17 cellular contexts compared by ENCODE assay signal in the genomic region with DNA sequence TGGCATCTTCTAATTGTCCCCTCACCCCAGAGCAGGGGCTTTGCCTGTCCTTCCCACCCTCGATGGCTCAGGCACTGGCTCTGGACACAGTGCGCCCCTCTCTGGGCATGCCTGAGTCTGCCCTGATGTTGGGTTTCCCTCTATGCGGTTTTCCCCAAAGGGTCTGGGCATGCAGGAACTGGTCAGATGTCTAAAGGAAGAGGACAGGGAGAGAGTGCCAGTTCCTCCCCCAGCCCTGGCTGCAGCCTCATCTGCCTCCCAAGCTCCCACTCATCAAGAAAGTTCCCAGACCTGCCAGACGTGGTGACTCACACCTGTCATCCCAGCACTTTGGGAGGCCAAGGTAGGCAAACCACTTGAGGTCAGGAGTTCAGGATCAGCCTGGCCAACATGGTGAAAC. TPM values are rescaled to one million over a fixed set of nuclear protein-coding genes. Genes with fewer than 3 reads are reported as not detected.
DNase-seq lines count a peak whose midpoint lies in the region; ATAC-seq and TF ChIP-seq lines count a peak whose summit lies in the region.
"Had no signal": no experiment of that assay in that cellular context is flagged by ENCODE, and none has a peak within 500 bp of the region (broad histone marks: within the 10 kb centered on the region; RNA-seq: fewer than 3 reads in every experiment).

No MANE protein-coding gene starts in this region.

- H3K9me3 ChIP-seq in SK-N-SH (no peaks in the 10 kb centered on the region), upper lobe of left lung (no peaks in the 10 kb centered on the region)
- H3K9me3 ChIP-seq: left lung, spleen, thyroid gland had no signal

- H3K36me3 ChIP-seq in SK-N-SH (replicated peaks in 1 of 2; ENCODE audit: control insufficient read depth in 1 of 2, insufficient read depth in 2 of 2, low read length in 1 of 2) (no peaks in the 10 kb centered on the region), upper lobe of left lung (no peaks in the 10 kb centered on the region)
- H3K36me3 ChIP-seq: left lung, thyroid gland had no signal

- TF ChIP-seq RAD21 in SK-N-SH (IDR thresholded peaks at IDR 0.05; ENCODE audit: low read length), result no peak

- ATAC-seq in SK-N-SH treated with all-trans-retinoic acid at 6 μM for 48 hours, result no peak
- peak; percentile 54 for ATAC-seq in foreskin keratinocyte
- ATAC-seq in upper lobe of left lung (ENCODE audit: low FRiP score in 2 of 2), result no peak
- ATAC-seq: activated CD4-positive, alpha-beta T cell treated with anti-CD3 and anti-CD28 coated beads for 36 hours; left lung had no signal

- H4K20me1 ChIP-seq in SK-N-SH (ENCODE audit: insufficient read depth), result no peaks in the 10 kb centered on the region

- H3K27me3 ChIP-seq in SK-N-SH (ENCODE audit: insufficient read depth) (peaks cover 26% of the 10 kb centered on the region), foreskin keratinocyte (peaks cover 5% of the 10 kb centered on the region), upper lobe of left lung (no peaks in the 10 kb centered on the region)
- H3K27me3 ChIP-seq: spleen, thyroid gland had no signal

- peaks cover 0 to 6% of the 10 kb centered on the region in 2 experiments; a peak in 1 of 4 replicates for H3K4me1 ChIP-seq in SK-N-SH (ENCODE audit: control insufficient read depth in 1 of 2, insufficient read depth in 2 of 2, low read depth in 1 of 2, low read length in 1 of 2)
- peaks cover 3% of the 10 kb centered on the region for H3K4me1 ChIP-seq in foreskin keratinocyte
- peaks cover 3 to 14% (median 11%) of the 10 kb centered on the region in 4 donors for H3K4me1 ChIP-seq in upper lobe of left lung
- H3K4me1 ChIP-seq: thyroid gland had no signal

- no peaks in the 10 kb centered on the region for H3K79me2 ChIP-seq in SK-N-SH (ENCODE audit: insufficient read depth)

- TF ChIP-seq CTCF in SK-N-SH (IDR thresholded peaks at IDR 0.05), result no peak
- TF ChIP-seq CTCF in foreskin keratinocyte (conservative IDR thresholded peaks at IDR 0.05), result peak; percentile 60
- TF ChIP-seq CTCF in upper lobe of left lung (IDR thresholded peaks at IDR 0.05), result no peak

- no peak for DNase-seq in SK-N-SH
- peak; percentile 16 for DNase-seq in RKO (ENCODE audit: low spot score)
- DNase-seq in foreskin keratinocyte, result peak; percentile 85 to 96
- no peak for DNase-seq in upper lobe of left lung
- DNase-seq in HT-29 (ENCODE audit: low spot score), result no peak
- DNase-seq in dedifferentiated amniotic fluid mesenchymal stem cell (ENCODE audit: extremely low spot score), result no peak
- DNase-seq in activated T-cell treated with anti-CD3 and anti-CD28 coated beads, Interleukin-2, amount 50 U/mL, for 1 hour, result no peak
- DNase-seq: activated CD4-positive, alpha-beta T cell treated with anti-CD3 and anti-CD28 coated beads for 36 hours; activated gamma-delta T cell treated with Interleukin-2 at 50 U/mL for 16 hours; aorta; left lung; posterior cingulate gyrus; SIG-M5; spleen; thyroid gland had no signal

- H2AFZ ChIP-seq in SK-N-SH (ENCODE audit: low read depth), result no peak overlapping the region

- CTCF ChIA-PET in SK-N-SH (lab: Yijun Ruan, JAX), result interaction anchor here (0.9 kb wide), 1 partner anchor 21 kb away, joined by 3 read pairs; no protein-coding TSS in a partner anchor

- H3K27ac ChIP-seq in SK-N-SH (ENCODE audit: low read depth in 2 of 2, low read length in 1 of 2) (no peak overlapping the region), foreskin keratinocyte (no peak overlapping the region), upper lobe of left lung (peak overlapping the region; percentile 23 to 64 (median 27))
- H3K27ac ChIP-seq: 22Rv1, left lung, spleen, thyroid gland had no signal

- H3K9ac ChIP-seq in SK-N-SH, result no peak overlapping the region

- no peak for TF ChIP-seq POLR2A in upper lobe of left lung (IDR thresholded peaks at IDR 0.05)

- no peak for TF ChIP-seq EP300 in SK-N-SH (IDR thresholded peaks at IDR 0.05; ENCODE audit: borderline replicate concordance in 1 of 2, low read depth in 1 of 2, low read length in 1 of 2)
- no peak for TF ChIP-seq EP300 in upper lobe of left lung (IDR thresholded peaks at IDR 0.05)

- POLR2A ChIA-PET in SK-N-SH (lab: Yijun Ruan, JAX), result no interaction called here

- no peaks in the 10 kb centered on the region for H3K9me2 ChIP-seq in SK-N-SH

- no peaks in the 10 kb centered on the region for H3F3A ChIP-seq in SK-N-SH (replicated peaks; ENCODE audit: insufficient read depth)

- H3K4me2 ChIP-seq in SK-N-SH, result no peak overlapping the region

- H3K4me3 ChIP-seq in SK-N-SH (ENCODE audit: low read depth in 2 of 2, low read length in 1 of 2) (no peak overlapping the region), upper lobe of left lung (no peak overlapping the region)
- H3K4me3 ChIP-seq: left lung, spleen, thyroid gland had no signal

- WGBS in SK-N-SH (ENCODE audit: low lambda C conversion rate), result 50% methylated on average over 4 of the region's 4 CpGs
- WGBS in upper lobe of left lung, 2 donors, result 72 to 80% methylated on average over 3 to 4 of the region's 4 CpGs

TF ChIP-seq in SK-N-SH treated with all-trans-retinoic acid at 6 μM for 48 hours, 23 proteins besides CTCF, POLR2A, EP300 and RAD21 (continues in another document):
- TF ChIP-seq RARB (CRISPR knock-in tag; IDR thresholded peaks at IDR 0.05) (no peak), PPARA (CRISPR knock-in tag; IDR thresholded peaks at IDR 0.05; ENCODE audit: borderline replicate concordance) (no peak)
- TF ChIP-seq, protein P1, sequence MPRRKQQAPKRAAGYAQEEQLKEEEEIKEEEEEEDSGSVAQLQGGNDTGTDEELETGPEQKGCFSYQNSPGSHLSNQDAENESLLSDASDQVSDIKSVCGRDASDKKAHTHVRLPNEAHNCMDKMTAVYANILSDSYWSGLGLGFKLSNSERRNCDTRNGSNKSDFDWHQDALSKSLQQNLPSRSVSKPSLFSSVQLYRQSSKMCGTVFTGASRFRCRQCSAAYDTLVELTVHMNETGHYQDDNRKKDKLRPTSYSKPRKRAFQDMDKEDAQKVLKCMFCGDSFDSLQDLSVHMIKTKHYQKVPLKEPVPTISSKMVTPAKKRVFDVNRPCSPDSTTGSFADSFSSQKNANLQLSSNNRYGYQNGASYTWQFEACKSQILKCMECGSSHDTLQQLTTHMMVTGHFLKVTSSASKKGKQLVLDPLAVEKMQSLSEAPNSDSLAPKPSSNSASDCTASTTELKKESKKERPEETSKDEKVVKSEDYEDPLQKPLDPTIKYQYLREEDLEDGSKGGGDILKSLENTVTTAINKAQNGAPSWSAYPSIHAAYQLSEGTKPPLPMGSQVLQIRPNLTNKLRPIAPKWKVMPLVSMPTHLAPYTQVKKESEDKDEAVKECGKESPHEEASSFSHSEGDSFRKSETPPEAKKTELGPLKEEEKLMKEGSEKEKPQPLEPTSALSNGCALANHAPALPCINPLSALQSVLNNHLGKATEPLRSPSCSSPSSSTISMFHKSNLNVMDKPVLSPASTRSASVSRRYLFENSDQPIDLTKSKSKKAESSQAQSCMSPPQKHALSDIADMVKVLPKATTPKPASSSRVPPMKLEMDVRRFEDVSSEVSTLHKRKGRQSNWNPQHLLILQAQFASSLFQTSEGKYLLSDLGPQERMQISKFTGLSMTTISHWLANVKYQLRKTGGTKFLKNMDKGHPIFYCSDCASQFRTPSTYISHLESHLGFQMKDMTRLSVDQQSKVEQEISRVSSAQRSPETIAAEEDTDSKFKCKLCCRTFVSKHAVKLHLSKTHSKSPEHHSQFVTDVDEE (CRISPR knock-in tag; IDR thresholded peaks at IDR 0.05), result no peak

TF ChIP-seq in SK-N-SH, 30 proteins besides CTCF, POLR2A, EP300 and RAD21 (continues in another document):
- TF ChIP-seq, protein P2, sequence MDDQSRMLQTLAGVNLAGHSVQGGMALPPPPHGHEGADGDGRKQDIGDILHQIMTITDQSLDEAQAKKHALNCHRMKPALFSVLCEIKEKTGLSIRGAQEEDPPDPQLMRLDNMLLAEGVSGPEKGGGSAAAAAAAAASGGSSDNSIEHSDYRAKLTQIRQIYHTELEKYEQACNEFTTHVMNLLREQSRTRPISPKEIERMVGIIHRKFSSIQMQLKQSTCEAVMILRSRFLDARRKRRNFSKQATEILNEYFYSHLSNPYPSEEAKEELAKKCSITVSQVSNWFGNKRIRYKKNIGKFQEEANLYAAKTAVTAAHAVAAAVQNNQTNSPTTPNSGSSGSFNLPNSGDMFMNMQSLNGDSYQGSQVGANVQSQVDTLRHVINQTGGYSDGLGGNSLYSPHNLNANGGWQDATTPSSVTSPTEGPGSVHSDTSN (IDR thresholded peaks at IDR 0.05), result no peak
- TF ChIP-seq TAF1 (IDR thresholded peaks at IDR 0.05; ENCODE audit: borderline replicate concordance, low read depth, low read length), result no peak
- TF ChIP-seq RFX5 (IDR thresholded peaks at IDR 0.05; ENCODE audit: low read length), result no peak
- no peak for TF ChIP-seq NRF1 (IDR thresholded peaks at IDR 0.05; ENCODE audit: low read depth, low read length)

RNA-seq across cellular contexts. Expression of gene PABPN1L, which starts 41.3 kb away (rescaled TPM):
- polyA plus RNA-seq in SK-N-SH (2012; rRNA removed) (not detected in 2 replicates), foreskin keratinocyte (not detected in 2 replicates)
- polyA plus RNA-seq in SK-N-SH (2012; cell fraction: cytosol; rRNA removed), result not detected in 2 replicates
- polyA plus RNA-seq in SK-N-SH (2012; cell fraction: nucleus; rRNA removed), result not detected in 2 replicates
- total RNA-seq in foreskin keratinocyte (not detected in 2 replicates), upper lobe of left lung (under 1 TPM in 1 of 6 donors, not detected in 5; 0.20 TPM)
- not detected in 2 replicates for total RNA-seq in HT-29 (2014; rRNA removed; shearing (Covaris generic))
- total RNA-seq: activated CD4-positive, alpha-beta T cell treated with anti-CD3 and anti-CD28 coated beads for 36 hours; aorta; left lung; thyroid gland had no signal
- polyA plus RNA-seq: aorta had no signal

RNA-seq across cellular contexts. Expression of gene TRAPPC2L, which starts 50.8 kb away (rescaled TPM):
- polyA plus RNA-seq in SK-N-SH (2012; rRNA removed), result 73.9 and 74.4 TPM in 2 replicates
- 52.1 and 63.3 TPM in 2 replicates for polyA plus RNA-seq in SK-N-SH (2012; cell fraction: cytosol; rRNA removed)
- 68.2 and 74.9 TPM in 2 replicates for polyA plus RNA-seq in SK-N-SH (2012; cell fraction: nucleus; rRNA removed)
- 61.8 and 62.2 TPM in 2 replicates for total RNA-seq in foreskin keratinocyte
- 105 and 118 TPM in 2 replicates for polyA plus RNA-seq in foreskin keratinocyte
- total RNA-seq in upper lobe of left lung, result 10 to 100 TPM; 10.9 to 62.5 (median 32.4) TPM
- 120 and 125 TPM in 2 replicates for total RNA-seq in HT-29 (2014; rRNA removed; shearing (Covaris generic))

RNA-seq across cellular contexts. Expression of gene GALNS, which starts 51.0 kb away (rescaled TPM):
- polyA plus RNA-seq in SK-N-SH (2012; rRNA removed) (13.8 and 16.5 TPM in 2 replicates), foreskin keratinocyte (15.5 and 18.0 TPM in 2 replicates)
- 12.1 and 15.9 TPM in 2 replicates for polyA plus RNA-seq in SK-N-SH (2012; cell fraction: cytosol; rRNA removed)
- 43.5 and 44.1 TPM in 2 replicates for polyA plus RNA-seq in SK-N-SH (2012; cell fraction: nucleus; rRNA removed)
- total RNA-seq in foreskin keratinocyte (15.9 and 16.7 TPM in 2 replicates), upper lobe of left lung (100 to 1,000 TPM in 1 of 6 donors, 10 to 100 TPM in 5; 24.8 to 140 (median 45.6) TPM)
- 14.1 and 18.4 TPM in 2 replicates for total RNA-seq in HT-29 (2014; rRNA removed; shearing (Covaris generic))

Comparison
In these comparisons a context has a peak if more than half of its experiments do, and no peak if none do; other contexts are left out.
1. DNase-seq: peak in RKO (single experiment) and foreskin keratinocyte (2 of 2); none in SK-N-SH (single experiment), upper lobe of left lung (0 of 2), HT-29 (single experiment), dedifferentiated amniotic fluid mesenchymal stem cell (single experiment) and activated T-cell treated with anti-CD3 and anti-CD28 coated beads, Interleukin-2, amount 50 U/mL, for 1 hour (single experiment).
2. H3K27ac ChIP-seq: peak in upper lobe of left lung (4 of 4); none in SK-N-SH (0 of 2) and foreskin keratinocyte (single experiment).